ENCODE assay signal across 1 cellular context in the genomic region with DNA sequence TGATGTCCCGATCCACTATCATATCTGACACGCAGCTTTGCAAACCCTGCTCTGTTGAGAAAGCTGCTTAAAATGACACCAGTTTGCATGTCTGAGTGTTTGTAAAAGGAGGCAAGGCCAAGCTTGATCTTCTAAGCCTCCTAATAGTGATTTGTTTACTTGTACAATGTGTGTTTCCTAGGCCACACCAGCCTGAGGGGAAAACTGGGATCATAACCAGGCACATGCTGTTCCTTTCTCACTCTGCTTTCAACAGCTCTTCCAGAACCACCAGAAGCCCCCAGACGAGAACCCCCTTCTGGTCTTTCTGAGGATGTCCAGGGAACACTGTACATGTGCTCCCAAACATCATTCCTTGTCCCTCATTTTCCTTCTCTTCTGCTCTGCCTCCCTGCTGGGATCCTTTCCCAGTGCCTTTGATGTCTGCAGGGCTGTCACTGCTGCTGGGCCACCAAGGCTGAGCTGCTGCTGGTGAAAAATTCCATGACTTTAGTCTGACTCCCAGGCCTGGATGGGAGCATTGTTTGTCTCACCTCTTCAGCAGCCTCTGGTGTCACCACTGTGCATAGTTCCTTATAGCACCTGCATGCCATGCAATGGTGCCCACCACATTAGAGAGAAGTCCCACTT.
TF ChIP-seq lines count a peak whose summit lies in the region.

No MANE protein-coding gene starts in this region.

TF ChIP-seq in GM23338, 12 proteins besides CTCF, POLR2A, EP300 and RAD21 (continued from another document):
- TF ChIP-seq, protein P1, sequence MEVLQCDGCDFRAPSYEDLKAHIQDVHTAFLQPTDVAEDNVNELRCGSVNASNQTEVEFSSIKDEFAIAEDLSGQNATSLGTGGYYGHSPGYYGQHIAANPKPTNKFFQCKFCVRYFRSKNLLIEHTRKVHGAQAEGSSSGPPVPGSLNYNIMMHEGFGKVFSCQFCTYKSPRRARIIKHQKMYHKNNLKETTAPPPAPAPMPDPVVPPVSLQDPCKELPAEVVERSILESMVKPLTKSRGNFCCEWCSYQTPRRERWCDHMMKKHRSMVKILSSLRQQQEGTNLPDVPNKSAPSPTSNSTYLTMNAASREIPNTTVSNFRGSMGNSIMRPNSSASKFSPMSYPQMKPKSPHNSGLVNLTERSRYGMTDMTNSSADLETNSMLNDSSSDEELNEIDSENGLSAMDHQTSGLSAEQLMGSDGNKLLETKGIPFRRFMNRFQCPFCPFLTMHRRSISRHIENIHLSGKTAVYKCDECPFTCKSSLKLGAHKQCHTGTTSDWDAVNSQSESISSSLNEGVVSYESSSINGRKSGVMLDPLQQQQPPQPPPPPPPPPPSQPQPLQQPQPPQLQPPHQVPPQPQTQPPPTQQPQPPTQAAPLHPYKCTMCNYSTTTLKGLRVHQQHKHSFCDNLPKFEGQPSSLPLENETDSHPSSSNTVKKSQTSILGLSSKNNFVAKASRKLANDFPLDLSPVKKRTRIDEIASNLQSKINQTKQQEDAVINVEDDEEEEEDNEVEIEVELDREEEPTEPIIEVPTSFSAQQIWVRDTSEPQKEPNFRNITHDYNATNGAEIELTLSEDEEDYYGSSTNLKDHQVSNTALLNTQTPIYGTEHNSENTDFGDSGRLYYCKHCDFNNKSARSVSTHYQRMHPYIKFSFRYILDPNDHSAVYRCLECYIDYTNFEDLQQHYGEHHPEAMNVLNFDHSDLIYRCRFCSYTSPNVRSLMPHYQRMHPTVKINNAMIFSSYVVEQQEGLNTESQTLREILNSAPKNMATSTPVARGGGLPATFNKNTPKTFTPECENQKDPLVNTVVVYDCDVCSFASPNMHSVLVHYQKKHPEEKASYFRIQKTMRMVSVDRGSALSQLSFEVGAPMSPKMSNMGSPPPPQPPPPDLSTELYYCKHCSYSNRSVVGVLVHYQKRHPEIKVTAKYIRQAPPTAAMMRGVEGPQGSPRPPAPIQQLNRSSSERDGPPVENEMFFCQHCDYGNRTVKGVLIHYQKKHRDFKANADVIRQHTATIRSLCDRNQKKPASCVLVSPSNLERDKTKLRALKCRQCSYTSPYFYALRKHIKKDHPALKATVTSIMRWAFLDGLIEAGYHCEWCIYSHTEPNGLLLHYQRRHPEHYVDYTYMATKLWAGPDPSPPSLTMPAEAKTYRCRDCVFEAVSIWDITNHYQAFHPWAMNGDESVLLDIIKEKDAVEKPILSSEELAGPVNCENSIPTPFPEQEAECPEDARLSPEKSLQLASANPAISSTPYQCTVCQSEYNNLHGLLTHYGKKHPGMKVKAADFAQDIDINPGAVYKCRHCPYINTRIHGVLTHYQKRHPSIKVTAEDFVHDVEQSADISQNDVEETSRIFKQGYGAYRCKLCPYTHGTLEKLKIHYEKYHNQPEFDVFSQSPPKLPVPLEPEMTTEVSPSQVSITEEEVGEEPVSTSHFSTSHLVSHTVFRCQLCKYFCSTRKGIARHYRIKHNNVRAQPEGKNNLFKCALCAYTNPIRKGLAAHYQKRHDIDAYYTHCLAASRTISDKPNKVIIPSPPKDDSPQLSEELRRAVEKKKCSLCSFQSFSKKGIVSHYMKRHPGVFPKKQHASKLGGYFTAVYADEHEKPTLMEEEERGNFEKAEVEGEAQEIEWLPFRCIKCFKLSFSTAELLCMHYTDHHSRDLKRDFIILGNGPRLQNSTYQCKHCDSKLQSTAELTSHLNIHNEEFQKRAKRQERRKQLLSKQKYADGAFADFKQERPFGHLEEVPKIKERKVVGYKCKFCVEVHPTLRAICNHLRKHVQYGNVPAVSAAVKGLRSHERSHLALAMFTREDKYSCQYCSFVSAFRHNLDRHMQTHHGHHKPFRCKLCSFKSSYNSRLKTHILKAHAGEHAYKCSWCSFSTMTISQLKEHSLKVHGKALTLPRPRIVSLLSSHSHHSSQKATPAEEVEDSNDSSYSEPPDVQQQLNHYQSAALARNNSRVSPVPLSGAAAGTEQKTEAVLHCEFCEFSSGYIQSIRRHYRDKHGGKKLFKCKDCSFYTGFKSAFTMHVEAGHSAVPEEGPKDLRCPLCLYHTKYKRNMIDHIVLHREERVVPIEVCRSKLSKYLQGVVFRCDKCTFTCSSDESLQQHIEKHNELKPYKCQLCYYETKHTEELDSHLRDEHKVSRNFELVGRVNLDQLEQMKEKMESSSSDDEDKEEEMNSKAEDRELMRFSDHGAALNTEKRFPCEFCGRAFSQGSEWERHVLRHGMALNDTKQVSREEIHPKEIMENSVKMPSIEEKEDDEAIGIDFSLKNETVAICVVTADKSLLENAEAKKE (CRISPR knock-in tag; IDR thresholded peaks at IDR 0.05) = no peak
- TF ChIP-seq, protein P2, sequence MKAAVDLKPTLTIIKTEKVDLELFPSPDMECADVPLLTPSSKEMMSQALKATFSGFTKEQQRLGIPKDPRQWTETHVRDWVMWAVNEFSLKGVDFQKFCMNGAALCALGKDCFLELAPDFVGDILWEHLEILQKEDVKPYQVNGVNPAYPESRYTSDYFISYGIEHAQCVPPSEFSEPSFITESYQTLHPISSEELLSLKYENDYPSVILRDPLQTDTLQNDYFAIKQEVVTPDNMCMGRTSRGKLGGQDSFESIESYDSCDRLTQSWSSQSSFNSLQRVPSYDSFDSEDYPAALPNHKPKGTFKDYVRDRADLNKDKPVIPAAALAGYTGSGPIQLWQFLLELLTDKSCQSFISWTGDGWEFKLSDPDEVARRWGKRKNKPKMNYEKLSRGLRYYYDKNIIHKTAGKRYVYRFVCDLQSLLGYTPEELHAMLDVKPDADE (IDR thresholded peaks at IDR 0.05) = no peak
- no peak for TF ChIP-seq POLR2AphosphoS5 (IDR thresholded peaks at IDR 0.05; ENCODE audit: low read depth)
- no peak for TF ChIP-seq STAT1 (IDR thresholded peaks at IDR 0.05; ENCODE audit: unreplicated experiment)
- TF ChIP-seq JUNB (IDR thresholded peaks at IDR 0.05; ENCODE audit: unreplicated experiment) = no peak
- TF ChIP-seq EZH2 (IDR thresholded peaks at IDR 0.05; ENCODE audit: low read depth, unreplicated experiment) = no peak
- no peak for TF ChIP-seq NANOG (IDR thresholded peaks at IDR 0.05; ENCODE audit: borderline replicate concordance)
- no peak for TF ChIP-seq ZNF331 (CRISPR knock-in tag; IDR thresholded peaks at IDR 0.05; ENCODE audit: low read depth)
- no peak for TF ChIP-seq ZNF114 (CRISPR knock-in tag; IDR thresholded peaks at IDR 0.05)
- TF ChIP-seq CREB1 (CRISPR knock-in tag; IDR thresholded peaks at IDR 0.05; ENCODE audit: low read depth) = no peak
